ENCODE assay signal across 19 cellular contexts in genomic region chr14:37168721-37169120, GRCh38. TPM values are rescaled to one million over a fixed set of nuclear protein-coding genes. Genes with fewer than 3 reads are reported as not detected.
DNase-seq lines count a peak whose midpoint lies in the region; ATAC-seq, FAIRE-seq and TF ChIP-seq lines count a peak whose summit lies in the region.
"Had no signal": no experiment of that assay in that cellular context is flagged by ENCODE, and none has a peak within 500 bp of the region (broad histone marks: within the 10 kb centered on the region; RNA-seq: fewer than 3 reads in every experiment).

No MANE protein-coding gene starts in this region.

- POLR2A ChIA-PET in K562 (lab: Yijun Ruan, JAX), result interaction anchor here (0.8 to 2.1 kb wide), 4 partner anchors 23 to 434 kb away, joined by 4 to 10 read pairs (median 6); partner anchors contain the start of gene MIPOL1

- TF ChIP-seq EP300 in K562 (IDR thresholded peaks at IDR 0.05; ENCODE audit: low read length), result peak; percentile 84

- no peak overlapping the region for H3K9ac ChIP-seq in HUES64 (ENCODE audit: low read depth, low read length)
- peak overlapping the region; percentile 10 to 51; a peak in 3 of 4 replicates for H3K9ac ChIP-seq in K562 (ENCODE audit: insufficient read depth in 1 of 2, low read depth in 2 of 2, low read length in 2 of 2)
- H3K9ac ChIP-seq: BLaER1 had no signal

- 0 out of 2 replicates have a peak, but pooled peaks have one; percentile 36 for TF ChIP-seq POLR2A in K562 (conservative IDR thresholded peaks at IDR 0.05)

- H3K27ac ChIP-seq in HUES64 (ENCODE audit: low read depth, low read length) (peak overlapping the region; percentile 67; the same call in 1 of the 2 replicates), K562 (ENCODE audit: extremely low read depth, low read depth, low read length) (peak overlapping the region; percentile 79), small intestine (ENCODE audit: low read depth in 1 of 2, low read length in 1 of 2) (no peak overlapping the region), left ventricle myocardium inferior (replicated peaks) (no peak overlapping the region)
- H3K27ac ChIP-seq: BLaER1, SJSA1 had no signal

- H3K9me1 ChIP-seq in K562 (ENCODE audit: control insufficient read depth, insufficient read depth, low read length), result no peaks in the 10 kb centered on the region

- no TSS peak for BruUV-seq in K562 (replicated peaks; lab: Mats Ljungman, UMichigan)

- H3K4me3 ChIP-seq in HUES64 (ENCODE audit: low read length) (no peak overlapping the region), K562 (no peak overlapping the region; the same call in 1 of the 2 replicates), small intestine (ENCODE audit: low read depth in 1 of 2, low read length in 2 of 2) (no peak overlapping the region), left ventricle myocardium inferior (no peak overlapping the region)
- H3K4me3 ChIP-seq: BLaER1, SJSA1 had no signal

- H3K27me3 ChIP-seq in HUES64 (ENCODE audit: insufficient read depth, low read length) (no peaks in the 10 kb centered on the region), K562 (ENCODE audit: control insufficient read depth in 2 of 2, insufficient read depth in 2 of 2, low read length in 2 of 2) (no peaks in the 10 kb centered on the region), small intestine (ENCODE audit: control insufficient read depth in 2 of 2, insufficient read depth in 2 of 2, low read length in 2 of 2) (no peaks in the 10 kb centered on the region), left ventricle myocardium inferior (ENCODE audit: low read depth) (no peaks in the 10 kb centered on the region)
- H3K27me3 ChIP-seq: BLaER1 had no signal

- CTCF ChIA-PET in K562 (lab: Yijun Ruan, JAX; ENCODE audit: low intra/inter-chr PET ratio), result no interaction called here

- peak overlapping the region; percentile 77 for H3K4me2 ChIP-seq in K562 (ENCODE audit: insufficient read depth, low read length)
- H3K4me2 ChIP-seq: BLaER1 had no signal

- H3K36me3 ChIP-seq in HUES64 (ENCODE audit: insufficient read depth, low read length), result no peaks in the 10 kb centered on the region
- peaks cover 9% of the 10 kb centered on the region; the same call in 2 of the 3 replicates for H3K36me3 ChIP-seq in K562 (ENCODE audit: control insufficient read depth, insufficient read depth, low read length)
- no peaks in the 10 kb centered on the region for H3K36me3 ChIP-seq in small intestine (ENCODE audit: control insufficient read depth in 2 of 2, insufficient read depth in 2 of 2, low read length in 2 of 2)
- no peaks in the 10 kb centered on the region for H3K36me3 ChIP-seq in left ventricle myocardium inferior
- H3K36me3 ChIP-seq: BLaER1, SJSA1 had no signal

- DNase-seq in DMS53 (lab: John Stamatoyannopoulos, UW) (peak; percentile 17), DMS53 treated with DMSO at 0.1 percent for 48 hours (lab: John Stamatoyannopoulos, UW; ENCODE audit: unreplicated experiment) (no peak), K562 (ENCODE audit: extremely low read depth in 1 of 4, low spot score in 3 of 4) (peak; percentile 61 to 96 (median 71)), small intestine (peak; percentile 94), left ventricle myocardium inferior (no peak), mesenteric fat pad (ENCODE audit: low spot score) (no peak), GM19239 (ENCODE audit: insufficient read length, low spot score) (no peak)
- DNase-seq: 8988T, DND-41, GF-D8, GOT3, NCI-H187 treated with DMSO at 0.1 percent for 48 hours, NCI-H2171 treated with DMSO at 0.1 percent for 48 hours, NCI-H510A treated with DMSO at 0.1 percent for 48 hours, RPMI8226 had no signal

- intact Hi-C loops in K562 (cut with micrococcal nuclease) (loop anchor here (1.0 kb wide), 1 partner anchor 29 kb away; the partner anchor contains the start of gene MIPOL1), left ventricle myocardium inferior (cut with micrococcal nuclease) (no loop called here)

- in situ Hi-C loops in K562 (cut with MboI), result loop anchor here (25.0 kb wide), 1 partner anchor 1331 kb away; the partner anchor contains the start of gene BRMS1L

- peak; percentile 99 for FAIRE-seq in K562 (lab: Jason Lieb, UNC)
- FAIRE-seq in small intestine (lab: Jason Lieb, UNC), result no peak
- no peak for FAIRE-seq in GM19239 (lab: Jason Lieb, UNC)

- WGBS in HUES64, result 82% methylated on average over 4 of the region's 4 CpGs
- WGBS in K562 (ENCODE audit: insufficient coverage, low coverage, missing lambda C conversion rate), result 0% methylated on average over 4 of the region's 4 CpGs
- 23 to 60% (median 24%) methylated on average over 4 of the region's 4 CpGs for WGBS in small intestine, 3 donors

- TF ChIP-seq CTCF in K562 (IDR thresholded peaks at IDR 0.05 in 2 of 3, conservative IDR thresholded peaks at IDR 0.05 in 1 of 3; ENCODE audit: insufficient read depth in 2 of 3, low read depth in 1 of 3, low read length in 3 of 3), result no peak
- no peak for TF ChIP-seq CTCF in left ventricle myocardium inferior (IDR thresholded peaks at IDR 0.05; ENCODE audit: borderline replicate concordance)

- H3K79me2 ChIP-seq in K562 (ENCODE audit: control insufficient read depth, insufficient read depth, low read length), result peaks cover 96% of the 10 kb centered on the region

- H3K9me3 ChIP-seq in HUES64 (ENCODE audit: insufficient read depth, low read depth, low read length) (no peaks in the 10 kb centered on the region), K562 (replicated peaks; ENCODE audit: control insufficient read depth, insufficient read depth, low read depth, low read length) (no peaks in the 10 kb centered on the region), small intestine (ENCODE audit: control insufficient read depth, low read depth) (no peaks in the 10 kb centered on the region), left ventricle myocardium inferior (replicated peaks) (no peaks in the 10 kb centered on the region)
- H3K9me3 ChIP-seq: SJSA1 had no signal

- H4K20me1 ChIP-seq in K562 (replicated peaks; ENCODE audit: control insufficient read depth, insufficient read depth, low read length), result no peaks in the 10 kb centered on the region
- H4K20me1 ChIP-seq: BLaER1 had no signal

- no peak for TF ChIP-seq RAD21 in K562 (CRISPR knock-in tag; conservative IDR thresholded peaks at IDR 0.05 in 1 of 2, IDR thresholded peaks at IDR 0.05 in 1 of 2)

- H2AFZ ChIP-seq in K562 (ENCODE audit: low read depth, low read length), result 0 out of 2 replicates have a peak overlapping the region, but pooled peaks have one; percentile 33

- H3K4me1 ChIP-seq in HUES64 (ENCODE audit: insufficient read depth, low read length) (peaks cover 46% of the 10 kb centered on the region), K562 (replicated peaks in 1 of 2; ENCODE audit: control insufficient read depth in 2 of 2, insufficient read depth in 2 of 2, low read length in 2 of 2) (peaks cover 11 to 33% of the 10 kb centered on the region in 2 experiments), small intestine (ENCODE audit: control insufficient read depth in 2 of 2, insufficient read depth in 1 of 2, low read depth in 1 of 2, low read length in 1 of 2) (no peaks in the 10 kb centered on the region), left ventricle myocardium inferior (peaks cover 21% of the 10 kb centered on the region)
- H3K4me1 ChIP-seq: BLaER1 had no signal

- peak; percentile 49 for ATAC-seq in K562

RNA-seq across cellular contexts. Expression of gene SLC25A21, which starts 3.7 kb away (rescaled TPM):
- 5.3 TPM for polyA plus RNA-seq in HUES64 (2013, experiment 1 of 2)
- 4.5 TPM for polyA plus RNA-seq in HUES64 (2013, experiment 2 of 2)
- total RNA-seq in K562 (2011; cell fraction: chromatin; rRNA removed; ENCODE audit: low replicate concordance), result 13.3 and 20.2 TPM in 2 replicates
- total RNA-seq in K562 (2011; cell fraction: nucleolus; rRNA removed), result 10.0 and 13.8 TPM in 2 replicates
- total RNA-seq in K562 (2011; cell fraction: nucleoplasm; rRNA removed), result 19.4 and 20.5 TPM in 2 replicates
- 21.6 and 25.8 TPM in 2 replicates for total RNA-seq in K562 (2014; rRNA removed)
- 40.8 and 44.8 TPM in 2 replicates for total RNA-seq in K562 (2014; rRNA removed; fragmentation: Illumina TruSeq; extraction: Trizol)
- total RNA-seq in K562 (2015; rRNA removed; fragmentation: Illumina TruSeq; extraction: Trizol), result 34.8 and 46.9 TPM in 2 replicates
- total RNA-seq in K562 (2021), result 25.1 and 28.7 TPM in 2 replicates
- polyA plus RNA-seq in K562 (2011; rRNA removed), result 9.3 and 15.2 TPM in 2 replicates
- polyA plus RNA-seq in K562 (2011; cell fraction: cytosol; rRNA removed), result 4.5 and 5.1 TPM in 2 replicates
- polyA plus RNA-seq in K562 (2011; cell fraction: nucleus; rRNA removed), result 4.8 and 6.0 TPM in 2 replicates
- 20.9 and 25.7 TPM in 2 replicates for polyA plus RNA-seq in K562 (2012)
- 20.1 and 21.5 TPM in 2 replicates for polyA plus RNA-seq in K562 (2014; fragmentation: Illumina TruSeq; extraction: Trizol)
- 10 to 100 TPM; 44.6 to 46.7 TPM for polyA plus RNA-seq in K562 (2014; fragmentation: Nextera tagmentation; extraction: Ambion mirVana)
- 15.7 and 17.7 TPM in 2 replicates for polyA plus RNA-seq in K562 (2014; rRNA removed)
- 16.4 and 16.5 TPM in 2 replicates for polyA minus RNA-seq in K562 (2011; rRNA and poly(A)+ RNA removed)
- polyA minus RNA-seq in K562 (2011; cell fraction: cytosol; rRNA and poly(A)+ RNA removed), result 9.4 and 12.5 TPM in 2 replicates
- 11.3 and 17.9 TPM in 2 replicates for polyA minus RNA-seq in K562 (2011; cell fraction: nucleus; rRNA and poly(A)+ RNA removed)
- 1 to 10 TPM in 2 of 3 donors, under 1 TPM in 1; 0.22 to 1.4 (median 1.2) TPM for polyA plus RNA-seq in small intestine
- total RNA-seq in left ventricle myocardium inferior, result 0.77 TPM
- not detected for total RNA-seq in mesenteric fat pad
- total RNA-seq: OCI-LY7 had no signal

RNA-seq across cellular contexts. Expression of gene MIPOL1, which starts 29.0 kb away (rescaled TPM):
- 7.0 TPM for polyA plus RNA-seq in HUES64 (2013, experiment 1 of 2)
- polyA plus RNA-seq in HUES64 (2013, experiment 2 of 2), result 9.9 TPM
- total RNA-seq in K562 (2011; cell fraction: chromatin; rRNA removed; ENCODE audit: low replicate concordance), result 16.2 and 80.1 TPM in 2 replicates
- total RNA-seq in K562 (2011; cell fraction: nucleolus; rRNA removed), result 8.0 and 9.2 TPM in 2 replicates
- 15.2 and 29.5 TPM in 2 replicates for total RNA-seq in K562 (2011; cell fraction: nucleoplasm; rRNA removed)
- 8.2 and 9.8 TPM in 2 replicates for total RNA-seq in K562 (2014; rRNA removed)
- 21.9 and 22.2 TPM in 2 replicates for total RNA-seq in K562 (2014; rRNA removed; fragmentation: Illumina TruSeq; extraction: Trizol)
- 16.8 and 21.1 TPM in 2 replicates for total RNA-seq in K562 (2015; rRNA removed; fragmentation: Illumina TruSeq; extraction: Trizol)
- 14.5 and 14.9 TPM in 2 replicates for total RNA-seq in K562 (2021)
- 7.1 and 10.1 TPM in 2 replicates for polyA plus RNA-seq in K562 (2011; rRNA removed)
- polyA plus RNA-seq in K562 (2011; cell fraction: cytosol; rRNA removed), result 0.95 and 1.4 TPM in 2 replicates
- 6.7 and 9.6 TPM in 2 replicates for polyA plus RNA-seq in K562 (2011; cell fraction: nucleus; rRNA removed)
- 5.5 and 9.7 TPM in 2 replicates for polyA plus RNA-seq in K562 (2012)
- polyA plus RNA-seq in K562 (2014; fragmentation: Illumina TruSeq; extraction: Trizol), result 11.4 and 12.4 TPM in 2 replicates
- 1 to 10 TPM; 6.7 to 9.5 TPM for polyA plus RNA-seq in K562 (2014; fragmentation: Nextera tagmentation; extraction: Ambion mirVana)
- 14.7 and 15.2 TPM in 2 replicates for polyA plus RNA-seq in K562 (2014; rRNA removed)
- polyA minus RNA-seq in K562 (2011; rRNA and poly(A)+ RNA removed), result 30.3 and 36.4 TPM in 2 replicates
- polyA minus RNA-seq in K562 (2011; cell fraction: cytosol; rRNA and poly(A)+ RNA removed), result 7.3 and 7.9 TPM in 2 replicates
- polyA minus RNA-seq in K562 (2011; cell fraction: nucleus; rRNA and poly(A)+ RNA removed), result 28.9 and 63.2 TPM in 2 replicates
- 1 to 10 TPM in 2 of 3 donors, under 1 TPM in 1; 0.45 to 2.4 (median 2.2) TPM for polyA plus RNA-seq in small intestine
- total RNA-seq in left ventricle myocardium inferior, result 8.9 TPM
- 7.2 TPM for total RNA-seq in mesenteric fat pad
- total RNA-seq: OCI-LY7 had no signal

Comparison
In these comparisons a context has a peak if more than half of its experiments do, and no peak if none do; other contexts are left out.
1. DNase-seq: peak in DMS53 (single experiment), K562 (4 of 4) and small intestine (single experiment); none in DMS53 treated with DMSO at 0.1 percent for 48 hours (single experiment), left ventricle myocardium inferior (single experiment), mesenteric fat pad (single experiment) and GM19239 (single experiment).
2. H3K27ac ChIP-seq: peak in HUES64 (single experiment) and K562 (single experiment); none in small intestine (0 of 2) and left ventricle myocardium inferior (single experiment).